8 cellular contexts compared by ENCODE assay signal in genomic region chr7:129188892-129189660, GRCh38. TPM values are rescaled to one million over a fixed set of nuclear protein-coding genes. Genes with fewer than 3 reads are reported as not detected.
DNase-seq lines count a peak whose midpoint lies in the region; ATAC-seq and TF ChIP-seq lines count a peak whose summit lies in the region.

No MANE protein-coding gene starts in this region.

- BruUV-seq in HCT116 (replicated peaks; lab: Mats Ljungman, UMichigan), result no TSS peak

- H3K36me3 ChIP-seq in BJ (ENCODE audit: control insufficient read depth, insufficient read depth, low read length), result no peaks in the 10 kb centered on the region
- H3K36me3 ChIP-seq in HCT116 (ENCODE audit: control insufficient read depth in 1 of 2, insufficient read depth in 2 of 2, low read length in 2 of 2), result no peaks in the 10 kb centered on the region
- no peaks in the 10 kb centered on the region for H3K36me3 ChIP-seq in testis (ENCODE audit: low read depth, missing control alignments)

- no peak for TF ChIP-seq RAD21 in HCT116 (IDR thresholded peaks at IDR 0.05; ENCODE audit: low read depth)

- no peaks in the 10 kb centered on the region for H3K79me2 ChIP-seq in HCT116 (ENCODE audit: insufficient read depth, low read length)

- RAD21 ChIA-PET in HCT116 (lab: Charles Lee; ENCODE audit: low non-redundant PET in 1 of 2, low total read pairs in 2 of 2, uncharacterized antibody in 2 of 2, unreplicated experiment in 2 of 2), result interaction anchor here (0.6 to 0.7 kb wide), 2 partner anchors 38 to 223 kb away, joined by 3 to 4 read pairs; no protein-coding TSS in a partner anchor

- H3K9me3 ChIP-seq in HCT116 (ENCODE audit: control insufficient read depth in 1 of 2, insufficient read depth in 1 of 2, low read depth in 1 of 2, low read length in 2 of 2) (no peaks in the 10 kb centered on the region), testis (no peaks in the 10 kb centered on the region)

- in situ Hi-C loops in astrocyte of the spinal cord (cut with HindIII; ENCODE audit: low sequenced_read_pairs), result no loop called here

- peak overlapping the region; percentile 53; the same call in 1 of the 2 replicates for H3K27ac ChIP-seq in HCT116 (ENCODE audit: low read depth, low read length)
- H3K27ac ChIP-seq in testis, result peak overlapping the region; percentile 4 to 77

- H3K4me2 ChIP-seq in HCT116 (ENCODE audit: low read length), result peak overlapping the region; percentile 79

- intact Hi-C loops in HCT116 (cut with micrococcal nuclease) (no loop called here), left colon (cut with DNase I, micrococcal nuclease) (no loop called here), testis (cut with DNase I; ENCODE audit: low total_unique reads) (no loop called here)

- H3K9ac ChIP-seq in HCT116 (ENCODE audit: low read length), result peak overlapping the region; percentile 66

- H3K4me3 ChIP-seq in BJ (ENCODE audit: low read depth, low read length) (peak overlapping the region; percentile 61), HCT116 (replicated peaks in 1 of 2; ENCODE audit: low read depth in 1 of 2, low read length in 2 of 2) (peak overlapping the region; percentile 51 to 64), astrocyte of the spinal cord (ENCODE audit: low read depth, low read length) (peak overlapping the region; percentile 60), testis (peak overlapping the region; percentile 69 to 73)

- ATAC-seq in HCT116, result peak; percentile 40
- ATAC-seq in left colon, result peak; percentile 37
- ATAC-seq in HG02610 (IDR thresholded peaks at IDR 0.05; ENCODE audit: unreplicated experiment), result no peak

- peaks cover 2% of the 10 kb centered on the region; the same call in 1 of the 2 replicates for H3K27me3 ChIP-seq in BJ (ENCODE audit: control insufficient read depth, insufficient read depth, low read length)
- H3K27me3 ChIP-seq in HCT116 (ENCODE audit: insufficient read depth, low read length), result no peaks in the 10 kb centered on the region
- H3K27me3 ChIP-seq in testis, result no peaks in the 10 kb centered on the region

- no peaks in the 10 kb centered on the region for H4K20me1 ChIP-seq in HCT116 (ENCODE audit: insufficient read depth)

- peaks cover 0 to 12% of the 10 kb centered on the region in 2 experiments; a peak in 1 of 4 replicates for H3K4me1 ChIP-seq in HCT116 (ENCODE audit: control insufficient read depth in 1 of 2, insufficient read depth in 2 of 2, low read length in 2 of 2)
- H3K4me1 ChIP-seq in testis, result no peaks in the 10 kb centered on the region

- POLR2A ChIA-PET in BJ (lab: Charles Lee), result interaction anchor here (0.6 kb wide), 1 partner anchor 10 kb away, joined by 29 read pairs; no protein-coding TSS in a partner anchor
- POLR2A ChIA-PET in HCT116 (lab: Charles Lee), result interaction anchor here (0.9 kb wide), 1 partner anchor 25 kb away, joined by 6 read pairs; no protein-coding TSS in a partner anchor

- TF ChIP-seq CTCF in BJ (IDR thresholded peaks at IDR 0.05; ENCODE audit: insufficient read depth, low read depth, low read length), result no peak
- no peak for TF ChIP-seq CTCF in HCT116 (IDR thresholded peaks at IDR 0.05 in 2 of 3, conservative IDR thresholded peaks at IDR 0.05 in 1 of 3; ENCODE audit: borderline replicate concordance in 1 of 3, insufficient read depth in 1 of 3, low read depth in 2 of 3, low read length in 2 of 3)
- TF ChIP-seq CTCF in astrocyte of the spinal cord (IDR thresholded peaks at IDR 0.05; ENCODE audit: low read depth, low read length), result no peak
- no peak for TF ChIP-seq CTCF in testis (IDR thresholded peaks at IDR 0.05)

- TF ChIP-seq POLR2A in HCT116 (IDR thresholded peaks at IDR 0.05; ENCODE audit: borderline replicate concordance, extremely low read depth, insufficient read depth, insufficient read length), result no peak
- TF ChIP-seq POLR2A in testis (IDR thresholded peaks at IDR 0.05), result no peak

- DNase-seq in BJ (ENCODE audit: low read depth), result no peak
- no peak for DNase-seq in HCT116 (ENCODE audit: low read depth, low spot score)
- no peak for DNase-seq in astrocyte of the spinal cord (ENCODE audit: low read depth, low spot score)
- DNase-seq in left colon, result peak in 1 of 2 donors; percentile 21
- no peak for DNase-seq in testis
- no peak for DNase-seq in SIG-M5 treated with dmso at 0.1 percent for 504 hours (lab: John Stamatoyannopoulos, UW; ENCODE audit: unreplicated experiment)
- DNase-seq in cerebellar cortex (ENCODE audit: low spot score), result no peak

- H3K9me2 ChIP-seq in HCT116 (ENCODE audit: insufficient read depth), result no peaks in the 10 kb centered on the region

- CTCF ChIA-PET in BJ (lab: Yijun Ruan, JAX), result interaction anchor here (0.6 to 2.2 kb wide), 7 partner anchors 22 to 120 kb away, joined by 3 to 11 read pairs (median 3); no protein-coding TSS in a partner anchor
- CTCF ChIA-PET in HCT116 (lab: Charles Lee), result interaction anchor here (0.6 kb wide), 1 partner anchor 347 kb away, joined by 3 read pairs; no protein-coding TSS in a partner anchor

- no peak overlapping the region for H2AFZ ChIP-seq in HCT116 (ENCODE audit: low read depth, low read length, poor library complexity, severe bottlenecking)

- 0 to 1% methylated on average over 4 to 41 of the region's 83 CpGs for WGBS in testis, 2 donors

TF ChIP-seq in HCT116, 20 proteins besides CTCF, POLR2A, EP300 and RAD21:
- no peak for TF ChIP-seq EZH2phosphoT487 (IDR thresholded peaks at IDR 0.05; ENCODE audit: borderline replicate concordance)
- TF ChIP-seq JUND (IDR thresholded peaks at IDR 0.05), result no peak
- TF ChIP-seq ZFX (IDR thresholded peaks at IDR 0.05), result peak; percentile 49
TF ChIP-seq in HCT116: peak in this region for 1.

RNA-seq across cellular contexts. Expression of gene SMO, which starts 0.6 kb away (rescaled TPM):
- polyA plus RNA-seq in BJ (2011; rRNA removed), result 7.6 and 10.8 TPM in 2 replicates
- polyA minus RNA-seq in BJ (2011; rRNA and poly(A)+ RNA removed), result 11.5 and 21.1 TPM in 2 replicates
- 12.8 TPM for total RNA-seq in HCT116 (2021; ENCODE audit: unreplicated experiment)
- polyA plus RNA-seq in HCT116 (2012), result 11.3 and 11.4 TPM in 2 replicates
- total RNA-seq in left colon, result 1 to 10 TPM; 1.5 to 3.6 TPM
- 10 to 100 TPM; 17.7 to 22.8 TPM for total RNA-seq in testis
- polyA plus RNA-seq in testis (ENCODE audit: insufficient read depth, low read depth, low replicate concordance), result 11.9 TPM

RNA-seq across cellular contexts. Expression of gene AHCYL2, which starts 35.8 kb away (rescaled TPM):
- 7.8 and 11.4 TPM in 2 replicates for polyA plus RNA-seq in BJ (2011; rRNA removed)
- polyA minus RNA-seq in BJ (2011; rRNA and poly(A)+ RNA removed), result 6.1 and 9.2 TPM in 2 replicates
- 17.0 TPM for total RNA-seq in HCT116 (2021; ENCODE audit: unreplicated experiment)
- polyA plus RNA-seq in HCT116 (2012), result 9.0 and 9.2 TPM in 2 replicates
- total RNA-seq in left colon, result 100 to 1,000 TPM; 482 to 555 TPM
- total RNA-seq in testis, result 10 to 100 TPM; 46.1 to 61.3 TPM
- 26.4 TPM for polyA plus RNA-seq in testis (ENCODE audit: insufficient read depth, low read depth, low replicate concordance)

RNA-seq across cellular contexts. Expression of gene TSPAN33, which starts 44.6 kb away (rescaled TPM):
- polyA plus RNA-seq in BJ (2011; rRNA removed) (0.22 and 0.29 TPM in 2 replicates), testis (ENCODE audit: insufficient read depth, low read depth, low replicate concordance) (35.9 TPM)
- 0.33 and 0.51 TPM in 2 replicates for polyA minus RNA-seq in BJ (2011; rRNA and poly(A)+ RNA removed)
- total RNA-seq in HCT116 (2021; ENCODE audit: unreplicated experiment) (22.2 TPM), left colon (1 to 10 TPM; 4.8 to 7.5 TPM), testis (10 to 100 TPM; 25.7 to 35.7 TPM)
- 23.1 and 25.2 TPM in 2 replicates for polyA plus RNA-seq in HCT116 (2012)

Comparison
In these comparisons a context has a peak if more than half of its experiments do, and no peak if none do; other contexts are left out.
1. RNA of gene AHCYL2, which starts 35.8 kb away (total RNA-seq): 482 to 555 TPM in left colon; 46.1 to 61.3 TPM in testis and 17.0 TPM in HCT116 (single experiment); every median in the first group is over 4 times any median in the second.
2. Peak in every context shown above with its lines, with median percentiles within 50 percentile points of each other: H3K4me3 ChIP-seq.